ENCODE assay signal across 11 cellular contexts in genomic region chr2:65017335-65017734, GRCh38. TPM values are rescaled to one million over a fixed set of nuclear protein-coding genes. Genes with fewer than 3 reads are reported as not detected.
DNase-seq lines count a peak whose midpoint lies in the region; ATAC-seq and TF ChIP-seq lines count a peak whose summit lies in the region.
"Had no signal": no experiment of that assay in that cellular context is flagged by ENCODE, and none has a peak within 500 bp of the region (broad histone marks: within the 10 kb centered on the region; RNA-seq: fewer than 3 reads in every experiment).

No MANE protein-coding gene starts in this region.

- no peaks in the 10 kb centered on the region for H3K79me2 ChIP-seq in osteoblast (ENCODE audit: insufficient read depth, low read length)

- H3K27ac ChIP-seq in Peyer's patch, result peak overlapping the region in 2 of 4 donors; percentile 22 to 28
- H3K27ac ChIP-seq in osteoblast (ENCODE audit: low read depth, low read length), result no peak overlapping the region

- H3K4me2 ChIP-seq in osteoblast (ENCODE audit: insufficient read depth, low read length), result no peak overlapping the region

- TF ChIP-seq CTCF in GM12874 (IDR thresholded peaks at IDR 0.05; ENCODE audit: insufficient read depth, low read depth, low read length) (peak; percentile 45), Peyer's patch (IDR thresholded peaks at IDR 0.05) (peak in 5 of 6 experiments; percentile 17 to 45 (median 26)), fibroblast of mammary gland (conservative IDR thresholded peaks at IDR 0.05; ENCODE audit: control insufficient read depth, insufficient read depth, low read depth, low read length) (peak; percentile 8), osteoblast (IDR thresholded peaks at IDR 0.05; ENCODE audit: extremely low read depth, low read depth, low read length) (peak; percentile 30)

- no peak for TF ChIP-seq POLR2A in Peyer's patch (IDR thresholded peaks at IDR 0.05)

- no peaks in the 10 kb centered on the region for H4K20me1 ChIP-seq in osteoblast (ENCODE audit: insufficient read depth, low read length)

- H3K27me3 ChIP-seq in Peyer's patch, result no peaks in the 10 kb centered on the region
- no peaks in the 10 kb centered on the region for H3K27me3 ChIP-seq in osteoblast (ENCODE audit: insufficient read depth, low read length)

- H3K36me3 ChIP-seq in Peyer's patch (peaks cover 0 to 19% (median 0%) of the 10 kb centered on the region in 3 donors), osteoblast (ENCODE audit: insufficient read depth, low read length) (peaks cover 53% of the 10 kb centered on the region)

- ATAC-seq in GM18909 (IDR thresholded peaks at IDR 0.05; ENCODE audit: poor library complexity, unreplicated experiment), result no peak

- H2AFZ ChIP-seq in osteoblast (ENCODE audit: low read length), result no peak overlapping the region

- no peak overlapping the region for H3K4me3 ChIP-seq in Peyer's patch
- no peak overlapping the region for H3K4me3 ChIP-seq in fibroblast of mammary gland (ENCODE audit: control insufficient read depth, low read depth, low read length)
- H3K4me3 ChIP-seq in osteoblast (ENCODE audit: insufficient read depth, low read length), result no peak overlapping the region
- H3K4me3 ChIP-seq: lung had no signal

- DNase-seq in Peyer's patch, result peak in 2 of 3 donors; percentile 68
- no peak for DNase-seq in fibroblast of mammary gland (ENCODE audit: low read depth)
- DNase-seq in osteoblast (ENCODE audit: insufficient read length, low spot score, missing footprints), result no peak
- no peak for DNase-seq in activated CD8-positive, alpha-beta memory T cell treated with anti-CD3 and anti-CD28 coated beads for 24 hours
- DNase-seq in GM03348 (ENCODE audit: low spot score), result no peak
- DNase-seq in HCEC 1CT, result no peak
- DNase-seq: activated CD4-positive, CD25-positive, alpha-beta regulatory T cell treated with anti-CD3 and anti-CD28 coated beads, Interleukin-2, amount 50 U/mL, for 72 hours; NCI-H1694 treated with DMSO at 0.1 percent for 48 hours had no signal

- no peaks in the 10 kb centered on the region for H3K9me3 ChIP-seq in Peyer's patch
- H3K9me3 ChIP-seq in osteoblast (ENCODE audit: low read depth, low read length), result no peaks in the 10 kb centered on the region

- H3K4me1 ChIP-seq in Peyer's patch (no peaks in the 10 kb centered on the region), osteoblast (ENCODE audit: insufficient read depth, low read length) (no peaks in the 10 kb centered on the region)

RNA-seq across cellular contexts. Expression of gene SLC1A4, which starts 28.1 kb away (rescaled TPM):
- 10 to 100 TPM in 1 of 4 donors, 1 to 10 TPM in 3; 2.7 to 12.4 (median 3.4) TPM for total RNA-seq in Peyer's patch
- 47.7 and 49.2 TPM in 2 replicates for total RNA-seq in osteoblast

RNA-seq across cellular contexts. Expression of gene CEP68, which starts 38.9 kb away (rescaled TPM):
- 10 to 100 TPM in 3 of 4 donors, 1 to 10 TPM in 1; 5.4 to 18.2 (median 14.7) TPM for total RNA-seq in Peyer's patch
- total RNA-seq in osteoblast, result 13.6 and 14.5 TPM in 2 replicates

Comparison
In these comparisons a context has a peak if more than half of its experiments do, and no peak if none do; other contexts are left out.
1. DNase-seq: peak in Peyer's patch (2 of 3); none in fibroblast of mammary gland (single experiment), osteoblast (single experiment), activated CD8-positive, alpha-beta memory T cell treated with anti-CD3 and anti-CD28 coated beads for 24 hours (single experiment), GM03348 (single experiment) and HCEC 1CT (single experiment).
2. Peak in every context shown above with its lines, with median percentiles within 50 percentile points of each other: CTCF ChIP-seq.